In genomic region chr14:51867753-51868152, GRCh38 we compare ENCODE assay signal across 16 cellular contexts. TPM values are rescaled to one million over a fixed set of nuclear protein-coding genes. Genes with fewer than 3 reads are reported as not detected.
DNase-seq lines count a peak whose midpoint lies in the region; ATAC-seq, FAIRE-seq and TF ChIP-seq lines count a peak whose summit lies in the region.
"Had no signal": no experiment of that assay in that cellular context is flagged by ENCODE, and none has a peak within 500 bp of the region (broad histone marks: within the 10 kb centered on the region; RNA-seq: fewer than 3 reads in every experiment).

No MANE protein-coding gene starts in this region.

- ATAC-seq in T-cell (replicated peaks in 1 of 4) (peak in 3 of 4 experiments; percentile 28 to 51 (median 35)), aorta (ENCODE audit: low FRiP score) (no peak)

- H3K27me3 ChIP-seq in aorta (ENCODE audit: control insufficient read depth in 1 of 2, insufficient read depth in 2 of 2, low read length in 1 of 2), result peaks cover 0 to 1% of the 10 kb centered on the region in 2 donors
- H3K27me3 ChIP-seq: brain microvascular endothelial cell had no signal

- H3K27me3 Mint-ChIP-seq in T-cell, result no peaks in the 10 kb centered on the region
- H3K27me3 Mint-ChIP-seq in activated T-helper 1 cell treated with anti-CD3 and anti-CD28 coated beads, Interleukin-12 subunit alpha, Interleukin-12 subunit beta, Interleukin-2, Interleukin-4 antibody, amounts not matched to agents 30 ng/mL and 10 ng/mL and 1 ng/mL, durations not matched to agents 14 hours and 24 hours and 36 hours (ENCODE audit: insufficient read depth), result no peaks in the 10 kb centered on the region

- H3K4me1 Mint-ChIP-seq in T-cell, result peaks cover 37 to 44% (median 44%) of the 10 kb centered on the region in 3 donors
- H3K4me1 Mint-ChIP-seq in activated T-helper 1 cell treated with anti-CD3 and anti-CD28 coated beads, Interleukin-12 subunit alpha, Interleukin-12 subunit beta, Interleukin-2, Interleukin-4 antibody, amounts not matched to agents 30 ng/mL and 10 ng/mL and 1 ng/mL, durations not matched to agents 14 hours and 24 hours and 36 hours (ENCODE audit: low read depth), result peaks cover 43% of the 10 kb centered on the region

- H3K36me3 Mint-ChIP-seq in T-cell, result peaks cover 4% of the 10 kb centered on the region
- H3K36me3 Mint-ChIP-seq in activated T-helper 1 cell treated with anti-CD3 and anti-CD28 coated beads, Interleukin-12 subunit alpha, Interleukin-12 subunit beta, Interleukin-2, Interleukin-4 antibody, amounts not matched to agents 30 ng/mL and 10 ng/mL and 1 ng/mL, durations not matched to agents 14 hours and 24 hours and 36 hours (ENCODE audit: low read depth), result peaks cover 19% of the 10 kb centered on the region

- no peak overlapping the region for H3K27ac Mint-ChIP-seq in T-cell
- no peak overlapping the region for H3K27ac Mint-ChIP-seq in activated T-helper 1 cell treated with anti-CD3 and anti-CD28 coated beads, Interleukin-12 subunit alpha, Interleukin-12 subunit beta, Interleukin-2, Interleukin-4 antibody, amounts not matched to agents 30 ng/mL and 10 ng/mL and 1 ng/mL, durations not matched to agents 14 hours and 24 hours and 36 hours

- H3K4me1 ChIP-seq in aorta (ENCODE audit: control insufficient read depth in 1 of 2, insufficient read depth in 2 of 2, low read length in 2 of 2), result no peaks in the 10 kb centered on the region

- H3K9me3 Mint-ChIP-seq in T-cell, result no peaks in the 10 kb centered on the region
- H3K9me3 Mint-ChIP-seq in activated T-helper 1 cell treated with anti-CD3 and anti-CD28 coated beads, Interleukin-12 subunit alpha, Interleukin-12 subunit beta, Interleukin-2, Interleukin-4 antibody, amounts not matched to agents 30 ng/mL and 10 ng/mL and 1 ng/mL, durations not matched to agents 14 hours and 24 hours and 36 hours, result no peaks in the 10 kb centered on the region

- POLR2A ChIA-PET in T-cell (lab: Charles Lee), result interaction anchor here in 1 of 2 donors (0.6 to 1.3 kb wide), 9 partner anchors 14 to 1550 kb away, joined by 3 to 17 read pairs (median 4); no protein-coding TSS in a partner anchor

- H3K9me3 ChIP-seq in aorta (ENCODE audit: control insufficient read depth, low read length), result no peaks in the 10 kb centered on the region

- DNase-seq in AG10803 (ENCODE audit: low read depth) (peak; percentile 57), GM18507 (ENCODE audit: extremely low spot score, insufficient read length, low read depth) (no peak), T-cell (no peak), foreskin melanocyte (peak; percentile 49), DMS79 treated with DMSO at 0.1 percent for 48 hours (lab: John Stamatoyannopoulos, UW) (no peak), DMS153 treated with DMSO at 0.1 percent for 48 hours (lab: John Stamatoyannopoulos, UW; ENCODE audit: unreplicated experiment) (no peak), aorta (no peak)
- DNase-seq in activated T-helper 1 cell treated with anti-CD3 and anti-CD28 coated beads, Interleukin-12 subunit alpha, Interleukin-12 subunit beta, Interleukin-2, Interleukin-4 antibody, amounts not matched to agents 30 ng/mL and 10 ng/mL and 1 ng/mL, durations not matched to agents 14 hours and 24 hours and 36 hours (ENCODE audit: low spot score), result no peak
- DNase-seq: activated CD4-positive, alpha-beta T cell treated with anti-CD3 and anti-CD28 coated beads, Interleukin-2, amount 50 U/mL, for 48 hours; activated gamma-delta T cell; brain microvascular endothelial cell; effector CD4-positive, alpha-beta T cell; NCI-H2171 treated with DMSO at 0.1 percent for 48 hours; NK-92 treated with Interleukin-12 subunit alpha and Interleukin-12 subunit beta, amount 100 ng/mL, for 24 hours; Right ventricle myocardium superior had no signal

- TF ChIP-seq CTCF in AG10803 (conservative IDR thresholded peaks at IDR 0.05; ENCODE audit: low read length), result no peak

- H3K27ac ChIP-seq in aorta (ENCODE audit: low read depth in 1 of 2, low read length in 2 of 2), result no peak overlapping the region
- H3K27ac ChIP-seq: brain microvascular endothelial cell had no signal

- H3K4me3 ChIP-seq in AG10803 (ENCODE audit: low read length) (no peak overlapping the region), aorta (ENCODE audit: low read length in 2 of 2) (no peak overlapping the region)

- CTCF ChIA-PET in T-cell (lab: Charles Lee), result interaction anchor here (0.7 to 1.2 kb wide), 8 partner anchors 16 to 111 kb away, joined by 3 to 9 read pairs (median 4); no protein-coding TSS in a partner anchor

- 90 to 92% methylated on average over 2 of the region's 2 CpGs for WGBS in aorta, 2 donors

- no peaks in the 10 kb centered on the region for H3K36me3 ChIP-seq in aorta (ENCODE audit: control insufficient read depth in 1 of 2, insufficient read depth in 2 of 2, low read length in 1 of 2)
- H3K36me3 ChIP-seq: brain microvascular endothelial cell had no signal

- FAIRE-seq in GM18507 (lab: Jason Lieb, UNC), result peak; percentile 48
- FAIRE-seq: frontal cortex had no signal

- H3K4me3 Mint-ChIP-seq in T-cell, result no peak overlapping the region
- H3K4me3 Mint-ChIP-seq in activated T-helper 1 cell treated with anti-CD3 and anti-CD28 coated beads, Interleukin-12 subunit alpha, Interleukin-12 subunit beta, Interleukin-2, Interleukin-4 antibody, amounts not matched to agents 30 ng/mL and 10 ng/mL and 1 ng/mL, durations not matched to agents 14 hours and 24 hours and 36 hours, result no peak overlapping the region

- intact Hi-C loops in activated T-helper 1 cell treated with anti-CD3 and anti-CD28 coated beads, Interleukin-12 subunit alpha, Interleukin-12 subunit beta, Interleukin-2, Interleukin-4 antibody, amounts not matched to agents 30 ng/mL and 10 ng/mL and 1 ng/mL, durations not matched to agents 14 hours and 24 hours and 36 hours (cut with micrococcal nuclease), result loop anchor here (10.0 kb wide), 1 partner anchor 1143 kb away; no protein-coding TSS in a partner anchor
- intact Hi-C loops in aorta (cut with DNase I), result no loop called here

RNA-seq across cellular contexts. Expression of gene GNG2, which starts 7.3 kb away (rescaled TPM):
- total RNA-seq in T-cell (100 to 1,000 TPM in 2 of 5 donors, 10 to 100 TPM in 3; 82.2 to 197 (median 99.0) TPM), aorta (10 to 100 TPM; 15.0 to 31.9 TPM)
- 126 and 128 TPM in 2 replicates for total RNA-seq in activated T-helper 1 cell treated with anti-CD3 and anti-CD28 coated beads, Interleukin-12 subunit alpha, Interleukin-12 subunit beta, Interleukin-2, Interleukin-4 antibody, amounts not matched to agents 30 ng/mL and 10 ng/mL and 1 ng/mL, durations not matched to agents 14 hours and 24 hours and 36 hours
- 10 to 100 TPM in 1 of 2 donors, 1 to 10 TPM in 1; 5.3 to 10.0 TPM for polyA plus RNA-seq in aorta

Comparison
In these comparisons a context has a peak if more than half of its experiments do, and no peak if none do; other contexts are left out.
1. DNase-seq: peak in AG10803 (single experiment) and foreskin melanocyte (single experiment); none in GM18507 (single experiment), T-cell (0 of 34), DMS79 treated with DMSO at 0.1 percent for 48 hours (single experiment), DMS153 treated with DMSO at 0.1 percent for 48 hours (single experiment), activated T-helper 1 cell treated with anti-CD3 and anti-CD28 coated beads, Interleukin-12 subunit alpha, Interleukin-12 subunit beta, Interleukin-2, Interleukin-4 antibody, amounts not matched to agents 30 ng/mL and 10 ng/mL and 1 ng/mL, durations not matched to agents 14 hours and 24 hours and 36 hours (single experiment) and aorta (0 of 2).